Comparison of ENCODE assay signal across 9 cellular contexts in the genomic region with DNA sequence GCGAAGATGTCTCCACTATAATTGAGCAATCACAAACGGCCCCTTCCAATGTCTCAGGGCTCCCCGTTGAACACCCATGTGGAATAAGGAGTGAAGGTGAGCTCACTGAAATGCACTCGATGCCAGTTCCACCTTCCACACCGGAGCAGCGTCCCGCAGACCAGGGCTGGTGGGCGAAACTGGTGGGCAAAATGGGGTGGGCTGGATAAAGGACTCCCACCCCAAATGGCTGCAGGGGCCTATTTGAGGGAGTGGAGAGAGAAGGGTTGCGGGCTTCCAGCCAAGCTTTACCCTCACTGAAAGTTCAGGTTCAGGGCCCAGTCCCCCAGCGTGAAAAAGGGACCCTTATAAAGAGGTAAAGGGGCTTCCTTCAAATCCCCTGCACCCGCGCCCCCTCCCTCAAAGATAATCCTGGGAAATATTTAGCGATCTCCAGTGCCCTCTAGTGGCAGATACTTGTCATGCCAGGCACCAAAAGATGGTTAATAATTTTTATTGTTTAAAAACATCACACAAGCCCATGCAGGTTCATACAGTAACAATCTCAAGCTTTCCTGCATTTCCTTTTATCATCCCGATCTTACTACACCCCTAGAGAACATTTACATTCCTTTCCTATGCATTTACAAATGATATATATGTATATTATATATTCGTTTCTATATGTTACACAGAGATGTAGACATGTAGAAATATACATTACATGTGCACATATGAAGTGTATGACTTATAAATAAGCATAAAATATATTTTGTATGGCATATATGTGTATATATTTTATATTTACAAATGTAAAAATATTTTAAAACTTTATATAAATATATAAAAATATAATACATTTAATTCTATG. TPM values are rescaled to one million over a fixed set of nuclear protein-coding genes. Genes with fewer than 3 reads are reported as not detected.
DNase-seq lines count a peak whose midpoint lies in the region; ATAC-seq and TF ChIP-seq lines count a peak whose summit lies in the region.
"Had no signal": no experiment of that assay in that cellular context is flagged by ENCODE, and none has a peak within 500 bp of the region (broad histone marks: within the 10 kb centered on the region; RNA-seq: fewer than 3 reads in every experiment).

No MANE protein-coding gene starts in this region.

- intact Hi-C loops in Calu3 (cut with micrococcal nuclease; ENCODE audit: unreplicated experiment): no loop called here

- H3K27ac Mint-ChIP-seq in Calu3 (ENCODE audit: unreplicated experiment): no peak overlapping the region
- no peak overlapping the region for H3K27ac Mint-ChIP-seq in nephron progenitor cell
- H3K27ac Mint-ChIP-seq: dendritic cell treated with granulocyte-macrophage colony-stimulating factor and Interleukin-4, amounts not matched to agents 40 ng/mL and 50 ng/mL, for 4 days had no signal

- peak; percentile 89 for TF ChIP-seq CTCF in 22Rv1 (IDR thresholded peaks at IDR 0.05)
- TF ChIP-seq CTCF in Calu3 (IDR thresholded peaks at IDR 0.05; ENCODE audit: unreplicated experiment): peak; percentile 28
- TF ChIP-seq CTCF in nephron progenitor cell (IDR thresholded peaks at IDR 0.05): peak; percentile 91

- H3K9me3 Mint-ChIP-seq in Calu3 (ENCODE audit: low read depth, unreplicated experiment): no peaks in the 10 kb centered on the region
- no peaks in the 10 kb centered on the region for H3K9me3 Mint-ChIP-seq in nephron progenitor cell
- H3K9me3 Mint-ChIP-seq: dendritic cell treated with granulocyte-macrophage colony-stimulating factor and Interleukin-4, amounts not matched to agents 40 ng/mL and 50 ng/mL, for 4 days had no signal

- CTCF ChIA-PET in Calu3 (lab: Charles Lee): interaction anchor here (1.0 kb wide), 1 partner anchor 42 kb away, joined by 3 read pairs; no protein-coding TSS in a partner anchor

- no peaks in the 10 kb centered on the region for H3K36me3 Mint-ChIP-seq in Calu3 (ENCODE audit: insufficient read depth, unreplicated experiment)
- no peaks in the 10 kb centered on the region for H3K36me3 Mint-ChIP-seq in nephron progenitor cell (ENCODE audit: low read depth)

- no peak for ATAC-seq in GM18858 (IDR thresholded peaks at IDR 0.05; ENCODE audit: unreplicated experiment)
- no peak for ATAC-seq in HG02642 (IDR thresholded peaks at IDR 0.05; ENCODE audit: poor library complexity, unreplicated experiment)

- no peak for DNase-seq in Calu3
- DNase-seq in NCI-H748 (lab: John Stamatoyannopoulos, UW; ENCODE audit: unreplicated experiment): peak; percentile 51
- DNase-seq in dermis blood vessel endothelial cell: peak; percentile 40
- DNase-seq in nephron progenitor cell: peak; percentile 32
- DNase-seq in NCI-H1694 (lab: John Stamatoyannopoulos, UW): no peak

- H3K4me1 Mint-ChIP-seq in Calu3 (ENCODE audit: low read depth, unreplicated experiment) (no peaks in the 10 kb centered on the region), nephron progenitor cell (no peaks in the 10 kb centered on the region)

- no peak overlapping the region for H3K27ac ChIP-seq in 22Rv1

- H3K27me3 Mint-ChIP-seq in Calu3 (ENCODE audit: unreplicated experiment): peaks cover 18% of the 10 kb centered on the region
- H3K27me3 Mint-ChIP-seq in nephron progenitor cell (ENCODE audit: low read depth, poor library complexity): peaks cover 75% of the 10 kb centered on the region

- H3K4me3 Mint-ChIP-seq in Calu3 (ENCODE audit: low read depth, unreplicated experiment) (no peak overlapping the region), nephron progenitor cell (no peak overlapping the region)
- H3K4me3 Mint-ChIP-seq: dendritic cell treated with granulocyte-macrophage colony-stimulating factor and Interleukin-4, amounts not matched to agents 40 ng/mL and 50 ng/mL, for 4 days had no signal

- BruUV-seq in Calu3 (replicated peaks; lab: Mats Ljungman, UMichigan): no TSS peak

RNA-seq across cellular contexts. Expression of a gene that starts 58.2 kb away (rescaled TPM):
- total RNA-seq in Calu3 (2022) (not detected in 2 replicates), dermis blood vessel endothelial cell (not detected in 2 replicates)

Comparison
In these comparisons a context has a peak if more than half of its experiments do, and no peak if none do; other contexts are left out.
1. CTCF ChIP-seq: peak in every context shown above with its lines; median percentile 91 in nephron progenitor cell; 89 in 22Rv1; 28 in Calu3.
2. DNase-seq: peak in NCI-H748 (single experiment), dermis blood vessel endothelial cell (single experiment) and nephron progenitor cell (single experiment); none in Calu3 (single experiment) and NCI-H1694 (single experiment).